ENCODE assay signal across 11 cellular contexts in the genomic region with DNA sequence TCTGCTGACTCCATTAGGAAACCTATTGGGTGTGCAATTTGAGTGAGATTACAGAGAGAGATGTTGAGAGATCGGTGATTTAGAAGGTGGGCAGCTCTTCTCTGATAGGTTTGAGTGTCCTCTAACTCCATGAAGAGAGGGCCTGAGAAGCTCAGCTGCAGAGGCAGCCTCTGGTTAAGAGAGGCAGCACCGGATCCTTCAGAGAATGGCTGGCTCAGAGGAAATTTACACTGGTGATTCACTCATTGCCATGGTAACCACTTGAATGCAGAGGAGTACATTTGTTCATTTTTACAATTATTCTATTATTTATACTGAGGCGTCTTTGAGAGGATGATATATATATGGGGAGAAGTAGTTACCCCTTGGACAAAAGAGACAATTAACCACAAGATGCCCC.
DNase-seq lines count a peak whose midpoint lies in the region; ATAC-seq and TF ChIP-seq lines count a peak whose summit lies in the region.
"Had no signal": no experiment of that assay in that cellular context is flagged by ENCODE, and none has a peak within 500 bp of the region (broad histone marks: within the 10 kb centered on the region; RNA-seq: fewer than 3 reads in every experiment).

No MANE protein-coding gene starts in this region.

- H3K4me3 ChIP-seq in fibroblast of mammary gland (ENCODE audit: control insufficient read depth, low read depth, low read length) = no peak overlapping the region
- H3K4me3 ChIP-seq: psoas muscle had no signal

- ATAC-seq in GM19035 (IDR thresholded peaks at IDR 0.05; ENCODE audit: unreplicated experiment) = no peak
- ATAC-seq: psoas muscle had no signal

- TF ChIP-seq CTCF in fibroblast of mammary gland (conservative IDR thresholded peaks at IDR 0.05; ENCODE audit: control insufficient read depth, insufficient read depth, low read depth, low read length) = no peak

- peak; percentile 61 for DNase-seq in GM04504 (ENCODE audit: low read depth)
- peak; percentile 76 for DNase-seq in RPMI7951 (ENCODE audit: low read depth)
- peak; percentile 79 for DNase-seq in fibroblast of mammary gland (ENCODE audit: low read depth)
- peak; percentile 74 for DNase-seq in pons (ENCODE audit: low spot score)
- DNase-seq in T1000 (lab: John Stamatoyannopoulos, UW) = no peak
- DNase-seq in mucosa of gallbladder (ENCODE audit: low spot score) = no peak
- no peak for DNase-seq in NCI-H774 (lab: John Stamatoyannopoulos, UW)
- DNase-seq: activated naive CD4-positive, alpha-beta T cell treated with Interleukin-2 at 50 U/mL for 16 hours; NCI-H446; psoas muscle had no signal

Comparison
In these comparisons a context has a peak if more than half of its experiments do, and no peak if none do; other contexts are left out.
1. DNase-seq: peak in GM04504 (single experiment), RPMI7951 (single experiment), fibroblast of mammary gland (single experiment) and pons (single experiment); none in T1000 (single experiment), mucosa of gallbladder (single experiment) and NCI-H774 (single experiment).